16 cellular contexts compared by ENCODE assay signal in genomic region chr2:130188432-130188792, GRCh38. TPM values are rescaled to one million over a fixed set of nuclear protein-coding genes. Genes with fewer than 3 reads are reported as not detected.
"Had no signal": no experiment of that assay in that cellular context is flagged by ENCODE, and none has a peak within 500 bp of the region (broad histone marks: within the 10 kb centered on the region; RNA-seq: fewer than 3 reads in every experiment).

No MANE protein-coding gene starts in this region.

RNA-seq across cellular contexts. Expression of gene TUBA3E, which starts 9.8 kb away (rescaled TPM):
- total RNA-seq: activated CD4-positive, alpha-beta memory T cell treated with anti-CD3 and anti-CD28 coated beads, Interleukin-2, amount 10 ng/mL, durations not matched to agents 7 days and 5 days; activated naive CD4-positive, alpha-beta T cell treated with anti-CD3 and anti-CD28 coated beads for 36 hours; activated naive CD4-positive, alpha-beta T cell treated with anti-CD3 and anti-CD28 coated beads, Interleukin-2, amount 50 U/mL, for 72 hours; activated T-helper 2 cell treated with anti-CD3 and anti-CD28 coated beads, Interferon-gamma antibody, Interleukin-2, Interleukin-4, amounts not matched to agents 10 μg/mL and 5 μg/mL and 100 μg/mL, durations not matched to agents 14 hours and 24 hours and 36 hours; adrenal gland; astrocyte; body of pancreas; breast epithelium; NCI-H460; PC-3; Peyer's patch; SJSA1; WTC11 had no signal
- polyA plus RNA-seq: adrenal gland, SK-N-SH had no signal

RNA-seq across cellular contexts. Expression of gene POTEF, which starts 59.4 kb away (rescaled TPM):
- total RNA-seq: activated CD4-positive, alpha-beta memory T cell treated with anti-CD3 and anti-CD28 coated beads, Interleukin-2, amount 10 ng/mL, durations not matched to agents 7 days and 5 days; activated naive CD4-positive, alpha-beta T cell treated with anti-CD3 and anti-CD28 coated beads for 36 hours; activated naive CD4-positive, alpha-beta T cell treated with anti-CD3 and anti-CD28 coated beads, Interleukin-2, amount 50 U/mL, for 72 hours; activated T-helper 2 cell treated with anti-CD3 and anti-CD28 coated beads, Interferon-gamma antibody, Interleukin-2, Interleukin-4, amounts not matched to agents 10 μg/mL and 5 μg/mL and 100 μg/mL, durations not matched to agents 14 hours and 24 hours and 36 hours; adrenal gland; body of pancreas; cardiac septum; LHCN-M2; NCI-H460; PC-3; SJSA1 had no signal
- polyA plus RNA-seq: adrenal gland, SK-N-SH had no signal
